Comparison of ENCODE assay signal across 11 cellular contexts in the genomic region with DNA sequence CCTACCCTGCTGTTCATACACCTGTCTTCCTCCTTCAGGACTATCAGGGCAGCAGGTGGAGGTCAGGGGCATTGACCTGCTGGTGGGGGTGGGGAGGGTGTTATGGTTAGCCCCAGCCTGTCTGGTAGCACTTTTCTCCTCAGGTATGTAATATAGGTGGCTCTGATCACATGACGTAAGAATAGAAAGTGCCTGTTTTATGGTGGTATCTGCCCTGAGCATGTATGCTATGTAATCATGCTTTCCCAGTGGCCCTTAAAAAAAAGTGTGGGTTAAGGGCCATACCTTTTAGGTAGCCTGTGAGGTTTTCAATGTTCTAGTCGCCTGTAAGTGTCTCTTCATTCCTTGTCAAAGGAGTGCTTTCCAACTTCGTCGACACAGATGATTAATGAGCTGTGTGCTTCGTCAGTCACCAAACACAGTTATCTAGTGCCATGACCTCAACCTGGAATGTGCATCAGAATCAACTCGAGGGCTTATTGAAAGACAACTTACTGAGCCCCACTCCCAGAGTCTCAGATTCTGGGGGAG.
A peak's percentile ranks its signal among the peaks of the same experiment; 100 is the strongest.
DNase-seq lines count a peak whose midpoint lies in the region; ATAC-seq, FAIRE-seq and TF ChIP-seq lines count a peak whose summit lies in the region.
"Had no signal": no experiment of that assay in that cellular context is flagged by ENCODE, and none has a peak within 500 bp of the region (broad histone marks: within the 10 kb centered on the region; RNA-seq: fewer than 3 reads in every experiment).

No MANE protein-coding gene starts in this region.

- no peak for DNase-seq in CD8-positive, alpha-beta memory T cell
- DNase-seq in WTC11 (ENCODE audit: low spot score) = no peak
- peak; percentile 82 for DNase-seq in fibroblast of villous mesenchyme (ENCODE audit: low read depth)
- no peak for DNase-seq in posterior cingulate gyrus
- no peak for DNase-seq in small intestine
- DNase-seq in DMS153 treated with DMSO at 0.1 percent for 48 hours (lab: John Stamatoyannopoulos, UW; ENCODE audit: unreplicated experiment) = no peak
- DNase-seq: amniotic stem cell, NCI-H2107 had no signal

- POLR2A ChIA-PET in CD8-positive, alpha-beta memory T cell (lab: Charles Lee) = no interaction called here
- POLR2A ChIA-PET in WTC11 (lab: Charles Lee) = no interaction called here

- no peaks in the 10 kb centered on the region for H3K27me3 Mint-ChIP-seq in CD8-positive, alpha-beta memory T cell
- no peaks in the 10 kb centered on the region for H3K27me3 Mint-ChIP-seq in WTC11 (ENCODE audit: low read depth)

- peak overlapping the region; percentile 88 for H3K27ac ChIP-seq in CD8-positive, alpha-beta memory T cell (ENCODE audit: low read depth, low read length)
- H3K27ac ChIP-seq in parathyroid adenoma = peak overlapping the region; percentile 72
- H3K27ac ChIP-seq in small intestine (ENCODE audit: low read depth in 1 of 2, low read length in 1 of 2) = peak overlapping the region in 1 of 2 donors; percentile 79

- H3K79me2 ChIP-seq in parathyroid adenoma = no peaks in the 10 kb centered on the region

- WGBS in small intestine, 3 donors = 67 to 78% (median 68%) methylated on average over 6 of the region's 6 CpGs

- no peak overlapping the region for H2AFZ ChIP-seq in parathyroid adenoma

- no peak overlapping the region for H3K9ac ChIP-seq in parathyroid adenoma
- H3K9ac ChIP-seq: SK-N-SH had no signal

- FAIRE-seq in small intestine (lab: Jason Lieb, UNC) = no peak

- H3K4me3 Mint-ChIP-seq in CD8-positive, alpha-beta memory T cell = peak overlapping the region; percentile 30 to 93 (median 85)
- H3K4me3 Mint-ChIP-seq in WTC11 = no peak overlapping the region

- H3K9me3 Mint-ChIP-seq in CD8-positive, alpha-beta memory T cell = no peaks in the 10 kb centered on the region
- no peaks in the 10 kb centered on the region for H3K9me3 Mint-ChIP-seq in WTC11

- peak overlapping the region; percentile 14 for H3K4me3 ChIP-seq in CD8-positive, alpha-beta memory T cell (ENCODE audit: low read length)
- H3K4me3 ChIP-seq in fibroblast of villous mesenchyme (ENCODE audit: low read depth, low read length) = no peak overlapping the region
- H3K4me3 ChIP-seq in parathyroid adenoma (ENCODE audit: low read depth, low read length) = no peak overlapping the region
- no peak overlapping the region for H3K4me3 ChIP-seq in small intestine (ENCODE audit: low read depth in 1 of 2, low read length in 2 of 2)

- no peaks in the 10 kb centered on the region for H3K27me3 ChIP-seq in CD8-positive, alpha-beta memory T cell (ENCODE audit: insufficient read depth, low read length, poor library complexity, severe bottlenecking)
- H3K27me3 ChIP-seq in parathyroid adenoma (ENCODE audit: control insufficient read depth, insufficient read depth, low read length) (no peaks in the 10 kb centered on the region), small intestine (ENCODE audit: control insufficient read depth in 2 of 2, insufficient read depth in 2 of 2, low read length in 2 of 2) (no peaks in the 10 kb centered on the region)

- peak overlapping the region; percentile 98 to 100 (median 99) for H3K27ac Mint-ChIP-seq in CD8-positive, alpha-beta memory T cell
- H3K27ac Mint-ChIP-seq in WTC11 = peak overlapping the region; percentile 68; the same call in 1 of the 2 replicates

- peaks cover 84 to 95% (median 94%) of the 10 kb centered on the region in 3 donors for H3K4me1 Mint-ChIP-seq in CD8-positive, alpha-beta memory T cell
- peaks cover 22% of the 10 kb centered on the region for H3K4me1 Mint-ChIP-seq in WTC11

- intact Hi-C loops in posterior cingulate gyrus (cut with DNase I) = no loop called here

- TF ChIP-seq CTCF in WTC11 (IDR thresholded peaks at IDR 0.05) (no peak), fibroblast of villous mesenchyme (IDR thresholded peaks at IDR 0.05; ENCODE audit: insufficient read depth, low read depth, low read length) (no peak), parathyroid adenoma (IDR thresholded peaks at IDR 0.05) (no peak)

- H3K36me3 Mint-ChIP-seq in CD8-positive, alpha-beta memory T cell = peaks cover 0 to 81% (median 21%) of the 10 kb centered on the region in 3 donors
- H3K36me3 Mint-ChIP-seq in WTC11 = peaks cover 9% of the 10 kb centered on the region

- peaks cover 59% of the 10 kb centered on the region for H3K4me1 ChIP-seq in CD8-positive, alpha-beta memory T cell (ENCODE audit: insufficient read depth, low read length)
- H3K4me1 ChIP-seq in parathyroid adenoma (no peaks in the 10 kb centered on the region), small intestine (ENCODE audit: control insufficient read depth in 2 of 2, insufficient read depth in 1 of 2, low read depth in 1 of 2, low read length in 1 of 2) (peaks cover 2 to 25% of the 10 kb centered on the region in 2 donors)

- H3K4me2 ChIP-seq in parathyroid adenoma (ENCODE audit: low read length) = no peak overlapping the region

- H3K36me3 ChIP-seq in CD8-positive, alpha-beta memory T cell (ENCODE audit: insufficient read depth, low read length) = peaks cover 32% of the 10 kb centered on the region
- H3K36me3 ChIP-seq in parathyroid adenoma (ENCODE audit: control insufficient read depth, insufficient read depth, low read length) (no peaks in the 10 kb centered on the region), small intestine (ENCODE audit: control insufficient read depth in 2 of 2, insufficient read depth in 2 of 2, low read length in 2 of 2) (peaks cover 6 to 12% of the 10 kb centered on the region in 2 donors)

- H3K9me3 ChIP-seq in CD8-positive, alpha-beta memory T cell (ENCODE audit: low read length) = no peaks in the 10 kb centered on the region
- H3K9me3 ChIP-seq in parathyroid adenoma (ENCODE audit: control insufficient read depth, low read length) (no peaks in the 10 kb centered on the region), small intestine (ENCODE audit: control insufficient read depth, low read depth) (no peaks in the 10 kb centered on the region)
- H3K9me3 ChIP-seq: SK-N-SH had no signal

- no peak for ATAC-seq in WTC11
- ATAC-seq in GM18511 (IDR thresholded peaks at IDR 0.05; ENCODE audit: unreplicated experiment) = no peak

- CTCF ChIA-PET in CD8-positive, alpha-beta memory T cell (lab: Charles Lee) = interaction anchor here (0.8 to 1.2 kb wide), 2 partner anchors 21 to 328 kb away, joined by 3 to 4 read pairs; partner anchors contain the start of gene AKAP13
- CTCF ChIA-PET in WTC11 (lab: Charles Lee) = interaction anchor here (0.9 to 1.0 kb wide), 2 partner anchors 8 to 411 kb away, joined by 3 read pairs; no protein-coding TSS in a partner anchor

TF ChIP-seq in WTC11, 78 proteins besides CTCF, POLR2A, EP300 and RAD21 (continues in another document):
- TF ChIP-seq ZNF396 (CRISPR knock-in tag; IDR thresholded peaks at IDR 0.05; ENCODE audit: borderline replicate concordance) (no peak), ZBTB21 (CRISPR knock-in tag; IDR thresholded peaks at IDR 0.05; ENCODE audit: borderline replicate concordance) (no peak), ZNF263 (CRISPR knock-in tag; IDR thresholded peaks at IDR 0.05; ENCODE audit: low read depth) (no peak), NR1H2 (CRISPR knock-in tag; IDR thresholded peaks at IDR 0.05) (no peak), FOXJ3 (CRISPR knock-in tag; IDR thresholded peaks at IDR 0.05; ENCODE audit: borderline replicate concordance) (no peak), TEAD4 (CRISPR knock-in tag; IDR thresholded peaks at IDR 0.05) (no peak), USF2 (CRISPR knock-in tag; IDR thresholded peaks at IDR 0.05) (no peak), ZNF138 (CRISPR knock-in tag; conservative IDR thresholded peaks at IDR 0.05) (no peak), ZBTB43 (CRISPR knock-in tag; IDR thresholded peaks at IDR 0.05) (no peak)
- TF ChIP-seq, protein P1, sequence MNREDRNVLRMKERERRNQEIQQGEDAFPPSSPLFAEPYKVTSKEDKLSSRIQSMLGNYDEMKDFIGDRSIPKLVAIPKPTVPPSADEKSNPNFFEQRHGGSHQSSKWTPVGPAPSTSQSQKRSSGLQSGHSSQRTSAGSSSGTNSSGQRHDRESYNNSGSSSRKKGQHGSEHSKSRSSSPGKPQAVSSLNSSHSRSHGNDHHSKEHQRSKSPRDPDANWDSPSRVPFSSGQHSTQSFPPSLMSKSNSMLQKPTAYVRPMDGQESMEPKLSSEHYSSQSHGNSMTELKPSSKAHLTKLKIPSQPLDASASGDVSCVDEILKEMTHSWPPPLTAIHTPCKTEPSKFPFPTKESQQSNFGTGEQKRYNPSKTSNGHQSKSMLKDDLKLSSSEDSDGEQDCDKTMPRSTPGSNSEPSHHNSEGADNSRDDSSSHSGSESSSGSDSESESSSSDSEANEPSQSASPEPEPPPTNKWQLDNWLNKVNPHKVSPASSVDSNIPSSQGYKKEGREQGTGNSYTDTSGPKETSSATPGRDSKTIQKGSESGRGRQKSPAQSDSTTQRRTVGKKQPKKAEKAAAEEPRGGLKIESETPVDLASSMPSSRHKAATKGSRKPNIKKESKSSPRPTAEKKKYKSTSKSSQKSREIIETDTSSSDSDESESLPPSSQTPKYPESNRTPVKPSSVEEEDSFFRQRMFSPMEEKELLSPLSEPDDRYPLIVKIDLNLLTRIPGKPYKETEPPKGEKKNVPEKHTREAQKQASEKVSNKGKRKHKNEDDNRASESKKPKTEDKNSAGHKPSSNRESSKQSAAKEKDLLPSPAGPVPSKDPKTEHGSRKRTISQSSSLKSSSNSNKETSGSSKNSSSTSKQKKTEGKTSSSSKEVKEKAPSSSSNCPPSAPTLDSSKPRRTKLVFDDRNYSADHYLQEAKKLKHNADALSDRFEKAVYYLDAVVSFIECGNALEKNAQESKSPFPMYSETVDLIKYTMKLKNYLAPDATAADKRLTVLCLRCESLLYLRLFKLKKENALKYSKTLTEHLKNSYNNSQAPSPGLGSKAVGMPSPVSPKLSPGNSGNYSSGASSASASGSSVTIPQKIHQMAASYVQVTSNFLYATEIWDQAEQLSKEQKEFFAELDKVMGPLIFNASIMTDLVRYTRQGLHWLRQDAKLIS (CRISPR knock-in tag; IDR thresholded peaks at IDR 0.05; ENCODE audit: borderline replicate concordance) = no peak
